ENCODE assay signal across 28 cellular contexts in genomic region chr11:2396471-2396870, GRCh38. TPM values are rescaled to one million over a fixed set of nuclear protein-coding genes. Genes with fewer than 3 reads are reported as not detected.
"Had no signal": no experiment of that assay in that cellular context is flagged by ENCODE, and none has a peak within 500 bp of the region (broad histone marks: within the 10 kb centered on the region; RNA-seq: fewer than 3 reads in every experiment).

No MANE protein-coding gene starts in this region.

- H3K36me3 ChIP-seq: neural progenitor cell had no signal

- H3K9ac ChIP-seq: neural progenitor cell had no signal

- H3K4me3 ChIP-seq: colonic mucosa, esophagus squamous epithelium, hepatocyte, left lung, mucosa of descending colon, neural progenitor cell, prostate gland, right atrium auricular region, skin epidermis, spleen, thyroid gland had no signal

- H3K9me3 ChIP-seq: colonic mucosa, esophagus squamous epithelium, left lung, mucosa of descending colon, prostate gland, right atrium auricular region, spleen, thyroid gland had no signal

- H3K27ac ChIP-seq: colonic mucosa, esophagus squamous epithelium, hepatocyte, left lung, neural progenitor cell, prostate gland, right atrium auricular region, skin epidermis, thyroid gland had no signal

- H3K27me3 ChIP-seq: colonic mucosa, esophagus squamous epithelium, hepatocyte, left lung, neural progenitor cell, right atrium auricular region, spleen, thyroid gland had no signal

- ATAC-seq: left lung; mucosa of descending colon; stimulated activated memory B cell treated with anti-CD40 and anti-IgM and Interleukin-4, amounts not matched to agents 10 μg/mL and 1 μg/mL and 100 μg/mL, for 72 hours had no signal

- DNase-seq: colonic mucosa; dermis blood vessel endothelial cell; effector memory CD4-positive, alpha-beta T cell; esophagus squamous epithelium; foreskin melanocyte; head of caudate nucleus; left lung; mesenchymal stem cell; mucosa of descending colon; naive B cell; nucleus accumbens; spleen; stimulated activated CD4-positive, alpha-beta T cell treated with anti-CD3 and anti-CD28 coated beads, Interleukin-4, amount 100 ng/mL, for 4 hours; thyroid gland; trophoblast cell had no signal

RNA-seq across cellular contexts. Expression of gene TRPM5, which starts 47.8 kb away (rescaled TPM):
- total RNA-seq: chondrocyte, dermis blood vessel endothelial cell, endothelial cell of umbilical vein, epithelial cell of proximal tubule, esophagus squamous epithelium, left lung, lower leg skin, lung microvascular endothelial cell, osteocyte, right atrium auricular region, temporal lobe had no signal
- polyA plus RNA-seq: endothelial cell of umbilical vein had no signal

RNA-seq across cellular contexts. Expression of gene KCNQ1, which starts 48.3 kb away (rescaled TPM):
- total RNA-seq: chondrocyte, lung microvascular endothelial cell had no signal
